In the genomic region with DNA sequence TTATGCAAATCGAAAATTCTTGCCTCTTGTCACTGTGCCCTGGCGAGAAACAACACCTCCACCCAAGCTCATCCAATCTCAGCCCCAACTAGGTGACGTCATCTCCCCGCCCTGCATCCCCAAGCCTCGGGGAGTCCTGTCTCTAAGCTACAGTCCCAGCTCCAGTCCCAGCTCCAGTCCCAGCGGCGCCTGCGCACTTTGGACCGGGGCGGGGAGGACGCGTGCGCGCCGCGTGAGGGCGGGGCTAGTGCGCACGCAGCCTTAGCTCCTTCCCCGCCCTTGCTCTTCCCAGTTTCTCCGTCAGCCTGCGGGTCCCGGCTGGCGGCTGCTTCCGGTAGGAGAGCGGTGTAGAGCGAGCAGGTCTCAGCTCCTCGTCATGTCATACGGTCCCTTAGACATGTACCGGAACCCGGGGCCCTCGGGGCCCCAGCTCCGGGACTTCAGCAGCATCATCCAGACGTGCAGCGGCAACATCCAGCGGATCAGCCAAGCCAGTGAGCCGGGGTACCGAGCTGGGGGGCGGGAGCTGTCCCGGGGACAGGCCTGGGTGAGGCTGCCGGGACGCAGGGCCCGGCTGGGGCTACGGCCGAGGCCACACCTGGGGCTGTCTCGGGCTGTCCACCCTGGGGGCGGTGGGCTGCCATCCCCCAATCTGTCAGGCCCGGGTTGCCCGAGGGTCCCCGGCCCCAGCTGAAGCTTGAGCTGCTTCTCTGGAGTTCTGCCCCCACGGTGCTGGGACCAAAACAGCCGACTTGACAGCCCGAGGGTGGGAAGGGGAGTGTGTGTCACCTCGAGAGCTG, we compare ENCODE assay signal across 1 cellular context.
TF ChIP-seq lines count a peak whose summit lies in the region.

A gene (plus strand): TSS at position 288 of the 800 bp plus-strand sequence. CDS start 89 bp downstream, at position 377.

TF ChIP-seq in K562, 482 proteins besides CTCF, POLR2A, EP300 and RAD21 (continued from another document and continues in another):
- TF ChIP-seq, protein P1, sequence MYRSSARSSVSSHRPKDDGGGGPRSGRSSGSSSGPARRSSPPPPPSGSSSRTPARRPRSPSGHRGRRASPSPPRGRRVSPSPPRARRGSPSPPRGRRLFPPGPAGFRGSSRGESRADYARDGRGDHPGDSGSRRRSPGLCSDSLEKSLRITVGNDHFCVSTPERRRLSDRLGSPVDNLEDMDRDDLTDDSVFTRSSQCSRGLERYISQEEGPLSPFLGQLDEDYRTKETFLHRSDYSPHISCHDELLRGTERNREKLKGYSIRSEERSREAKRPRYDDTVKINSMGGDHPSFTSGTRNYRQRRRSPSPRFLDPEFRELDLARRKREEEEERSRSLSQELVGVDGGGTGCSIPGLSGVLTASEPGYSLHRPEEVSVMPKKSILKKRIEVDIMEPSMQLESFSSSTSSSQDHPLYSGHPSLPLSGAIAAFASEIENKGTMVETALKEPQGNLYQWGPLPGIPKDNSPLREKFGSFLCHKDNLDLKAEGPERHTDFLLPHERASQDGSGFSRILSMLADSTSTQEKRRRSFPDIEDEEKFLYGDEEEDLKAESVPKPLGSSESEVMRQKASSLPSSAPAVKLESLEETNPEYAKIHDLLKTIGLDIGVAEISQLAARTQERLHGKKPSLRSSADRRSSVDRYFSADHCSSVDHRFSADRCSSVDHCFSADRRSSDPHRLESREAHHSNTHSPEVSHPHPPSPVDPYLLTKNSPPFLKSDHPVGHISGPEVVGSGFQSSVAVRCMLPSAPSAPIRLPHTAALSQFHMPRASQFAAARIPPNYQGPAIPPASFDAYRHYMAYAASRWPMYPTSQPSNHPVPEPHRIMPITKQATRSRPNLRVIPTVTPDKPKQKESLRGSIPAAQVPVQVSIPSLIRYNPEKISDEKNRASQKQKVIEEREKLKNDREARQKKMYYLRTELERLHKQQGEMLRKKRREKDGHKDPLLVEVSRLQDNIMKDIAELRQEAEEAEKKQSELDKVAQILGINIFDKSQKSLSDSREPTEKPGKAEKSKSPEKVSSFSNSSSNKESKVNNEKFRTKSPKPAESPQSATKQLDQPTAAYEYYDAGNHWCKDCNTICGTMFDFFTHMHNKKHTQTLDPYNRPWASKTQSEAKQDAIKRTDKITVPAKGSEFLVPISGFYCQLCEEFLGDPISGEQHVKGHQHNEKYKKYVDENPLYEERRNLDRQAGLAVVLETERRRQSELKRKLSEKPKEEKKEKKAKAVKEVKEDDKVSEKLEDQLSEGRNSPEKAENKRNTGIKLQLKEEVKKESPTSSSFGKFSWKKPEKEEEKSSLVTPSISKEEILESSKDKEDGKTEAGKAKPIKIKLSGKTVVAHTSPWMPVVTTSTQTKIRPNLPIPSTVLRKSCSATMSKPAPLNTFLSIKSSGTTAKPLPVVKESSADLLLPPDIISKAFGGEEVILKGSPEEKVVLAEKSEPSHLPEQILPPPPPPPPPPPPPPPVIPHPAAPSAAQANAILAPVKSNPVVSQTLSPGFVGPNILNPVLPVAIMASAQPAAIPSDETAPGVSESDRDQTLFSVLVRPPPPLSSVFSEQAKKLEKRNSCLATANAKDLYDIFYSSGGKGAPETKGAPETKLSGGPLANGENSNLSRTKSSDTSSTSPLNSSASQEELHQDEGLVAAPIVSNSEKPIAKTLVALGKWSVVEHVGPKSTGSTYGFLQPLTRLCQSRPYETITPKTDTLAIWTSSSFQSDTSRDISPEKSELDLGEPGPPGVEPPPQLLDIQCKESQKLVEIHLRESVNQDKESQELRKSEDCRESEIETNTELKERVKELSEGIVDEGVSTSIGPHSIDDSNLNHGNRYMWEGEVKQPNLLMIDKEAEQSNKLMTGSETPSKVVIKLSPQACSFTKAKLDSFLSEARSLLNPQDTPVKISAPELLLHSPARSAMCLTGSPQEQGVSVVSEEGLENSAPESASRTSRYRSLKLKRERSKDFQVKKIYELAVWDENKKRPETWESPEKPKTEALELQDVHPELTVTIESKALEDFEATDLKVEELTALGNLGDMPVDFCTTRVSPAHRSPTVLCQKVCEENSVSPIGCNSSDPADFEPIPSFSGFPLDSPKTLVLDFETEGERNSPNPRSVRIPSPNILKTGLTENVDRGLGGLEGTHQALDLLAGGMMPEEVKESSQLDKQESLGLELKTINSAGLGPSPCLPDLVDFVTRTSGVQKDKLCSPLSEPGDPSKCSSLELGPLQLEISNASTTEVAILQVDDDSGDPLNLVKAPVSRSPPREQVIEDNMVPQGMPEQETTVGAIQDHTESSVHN (IDR thresholded peaks at IDR 0.05; ENCODE audit: borderline replicate concordance in 1 of 2, low read depth in 1 of 2) = no peak
- no peak for TF ChIP-seq ZNF347 (CRISPR knock-in tag; IDR thresholded peaks at IDR 0.05; ENCODE audit: low read depth)
- no peak for TF ChIP-seq MYBL2 (IDR thresholded peaks at IDR 0.05; ENCODE audit: low read depth)
- TF ChIP-seq MYBL2 (CRISPR knock-in tag; IDR thresholded peaks at IDR 0.05; ENCODE audit: borderline replicate concordance) = no peak
- TF ChIP-seq ZNF41 (CRISPR knock-in tag; conservative IDR thresholded peaks at IDR 0.05) = no peak
- TF ChIP-seq HOXB6 (CRISPR knock-in tag; IDR thresholded peaks at IDR 0.05; ENCODE audit: borderline replicate concordance) = no peak
- peak; percentile 59 for TF ChIP-seq FIP1L1 (IDR thresholded peaks at IDR 0.05; ENCODE audit: low read depth, low read length, poor library complexity, severe bottlenecking)
- TF ChIP-seq, protein P2, sequence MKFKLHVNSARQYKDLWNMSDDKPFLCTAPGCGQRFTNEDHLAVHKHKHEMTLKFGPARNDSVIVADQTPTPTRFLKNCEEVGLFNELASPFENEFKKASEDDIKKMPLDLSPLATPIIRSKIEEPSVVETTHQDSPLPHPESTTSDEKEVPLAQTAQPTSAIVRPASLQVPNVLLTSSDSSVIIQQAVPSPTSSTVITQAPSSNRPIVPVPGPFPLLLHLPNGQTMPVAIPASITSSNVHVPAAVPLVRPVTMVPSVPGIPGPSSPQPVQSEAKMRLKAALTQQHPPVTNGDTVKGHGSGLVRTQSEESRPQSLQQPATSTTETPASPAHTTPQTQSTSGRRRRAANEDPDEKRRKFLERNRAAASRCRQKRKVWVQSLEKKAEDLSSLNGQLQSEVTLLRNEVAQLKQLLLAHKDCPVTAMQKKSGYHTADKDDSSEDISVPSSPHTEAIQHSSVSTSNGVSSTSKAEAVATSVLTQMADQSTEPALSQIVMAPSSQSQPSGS (CRISPR knock-in tag; IDR thresholded peaks at IDR 0.05) = peak; percentile 98
- TF ChIP-seq, protein P3, sequence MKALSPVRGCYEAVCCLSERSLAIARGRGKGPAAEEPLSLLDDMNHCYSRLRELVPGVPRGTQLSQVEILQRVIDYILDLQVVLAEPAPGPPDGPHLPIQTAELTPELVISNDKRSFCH (CRISPR knock-in tag; IDR thresholded peaks at IDR 0.05) = no peak
- TF ChIP-seq, protein P3 (tag; IDR thresholded peaks at IDR 0.05) = no peak
- no peak for TF ChIP-seq ZNF75A (CRISPR knock-in tag; IDR thresholded peaks at IDR 0.05)
- TF ChIP-seq, protein P4, sequence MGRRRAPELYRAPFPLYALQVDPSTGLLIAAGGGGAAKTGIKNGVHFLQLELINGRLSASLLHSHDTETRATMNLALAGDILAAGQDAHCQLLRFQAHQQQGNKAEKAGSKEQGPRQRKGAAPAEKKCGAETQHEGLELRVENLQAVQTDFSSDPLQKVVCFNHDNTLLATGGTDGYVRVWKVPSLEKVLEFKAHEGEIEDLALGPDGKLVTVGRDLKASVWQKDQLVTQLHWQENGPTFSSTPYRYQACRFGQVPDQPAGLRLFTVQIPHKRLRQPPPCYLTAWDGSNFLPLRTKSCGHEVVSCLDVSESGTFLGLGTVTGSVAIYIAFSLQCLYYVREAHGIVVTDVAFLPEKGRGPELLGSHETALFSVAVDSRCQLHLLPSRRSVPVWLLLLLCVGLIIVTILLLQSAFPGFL (CRISPR knock-in tag; IDR thresholded peaks at IDR 0.05) = peak; percentile 79; the same call in 1 of the 2 replicates
- TF ChIP-seq ZNF124 (CRISPR knock-in tag; IDR thresholded peaks at IDR 0.05) = no peak
- TF ChIP-seq ZNF707 (CRISPR knock-in tag; conservative IDR thresholded peaks at IDR 0.05) = no peak
- no peak for TF ChIP-seq ZNF436 (CRISPR knock-in tag; IDR thresholded peaks at IDR 0.05)
- TF ChIP-seq, protein P5, sequence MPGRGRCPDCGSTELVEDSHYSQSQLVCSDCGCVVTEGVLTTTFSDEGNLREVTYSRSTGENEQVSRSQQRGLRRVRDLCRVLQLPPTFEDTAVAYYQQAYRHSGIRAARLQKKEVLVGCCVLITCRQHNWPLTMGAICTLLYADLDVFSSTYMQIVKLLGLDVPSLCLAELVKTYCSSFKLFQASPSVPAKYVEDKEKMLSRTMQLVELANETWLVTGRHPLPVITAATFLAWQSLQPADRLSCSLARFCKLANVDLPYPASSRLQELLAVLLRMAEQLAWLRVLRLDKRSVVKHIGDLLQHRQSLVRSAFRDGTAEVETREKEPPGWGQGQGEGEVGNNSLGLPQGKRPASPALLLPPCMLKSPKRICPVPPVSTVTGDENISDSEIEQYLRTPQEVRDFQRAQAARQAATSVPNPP (IDR thresholded peaks at IDR 0.05; ENCODE audit: borderline replicate concordance, insufficient read depth, insufficient read length) = no peak
- TF ChIP-seq CSDE1 (IDR thresholded peaks at IDR 0.05) = no peak
- TF ChIP-seq ZNF184 (CRISPR knock-in tag; IDR thresholded peaks at IDR 0.05) = no peak
- peak; percentile 94 for TF ChIP-seq MEIS2 (IDR thresholded peaks at IDR 0.05; ENCODE audit: partially characterized antibody)
- TF ChIP-seq ZNF695 (CRISPR knock-in tag; IDR thresholded peaks at IDR 0.05) = no peak
- TF ChIP-seq HSF4 (CRISPR knock-in tag; IDR thresholded peaks at IDR 0.05; ENCODE audit: borderline replicate concordance) = no peak
- peak; percentile 50 for TF ChIP-seq L3MBTL2 (IDR thresholded peaks at IDR 0.05)
- no peak for TF ChIP-seq POLR3G (IDR thresholded peaks at IDR 0.05; ENCODE audit: extremely low read depth, insufficient read length, insufficient replicate concordance)
- TF ChIP-seq JUN (IDR thresholded peaks at IDR 0.05; ENCODE audit: borderline replicate concordance, low read depth, low read length) = peak; percentile 100
- TF ChIP-seq JUN (CRISPR knock-in tag; IDR thresholded peaks at IDR 0.05; ENCODE audit: borderline replicate concordance) = peak; percentile 85; the same call in 1 of the 2 replicates
- TF ChIP-seq RHOXF2B (CRISPR knock-in tag; conservative IDR thresholded peaks at IDR 0.05) = no peak
- TF ChIP-seq, protein P6, sequence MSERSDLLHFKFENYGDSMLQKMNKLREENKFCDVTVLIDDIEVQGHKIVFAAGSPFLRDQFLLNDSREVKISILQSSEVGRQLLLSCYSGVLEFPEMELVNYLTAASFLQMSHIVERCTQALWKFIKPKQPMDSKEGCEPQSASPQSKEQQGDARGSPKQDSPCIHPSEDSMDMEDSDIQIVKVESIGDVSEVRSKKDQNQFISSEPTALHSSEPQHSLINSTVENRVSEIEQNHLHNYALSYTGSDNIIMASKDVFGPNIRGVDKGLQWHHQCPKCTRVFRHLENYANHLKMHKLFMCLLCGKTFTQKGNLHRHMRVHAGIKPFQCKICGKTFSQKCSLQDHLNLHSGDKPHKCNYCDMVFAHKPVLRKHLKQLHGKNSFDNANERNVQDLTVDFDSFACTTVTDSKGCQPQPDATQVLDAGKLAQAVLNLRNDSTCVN (CRISPR knock-in tag; IDR thresholded peaks at IDR 0.05) = no peak
- TF ChIP-seq NR2C1 (IDR thresholded peaks at IDR 0.05) = no peak
- no peak for TF ChIP-seq NR2C1 (tag; IDR thresholded peaks at IDR 0.05)
- no peak for TF ChIP-seq TEAD4 (IDR thresholded peaks at IDR 0.05; ENCODE audit: low read length)
- TF ChIP-seq TEAD4 (CRISPR knock-in tag; IDR thresholded peaks at IDR 0.05; ENCODE audit: borderline replicate concordance) = 0 out of 2 replicates have a peak, but pooled peaks have one; percentile 48
- TF ChIP-seq, protein P7, sequence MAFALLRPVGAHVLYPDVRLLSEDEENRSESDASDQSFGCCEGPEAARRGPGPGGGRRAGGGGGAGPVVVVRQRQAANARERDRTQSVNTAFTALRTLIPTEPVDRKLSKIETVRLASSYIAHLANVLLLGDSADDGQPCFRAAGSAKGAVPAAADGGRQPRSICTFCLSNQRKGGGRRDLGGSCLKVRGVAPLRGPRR (CRISPR knock-in tag; IDR thresholded peaks at IDR 0.05) = no peak
- no peak for TF ChIP-seq ZNF699 (CRISPR knock-in tag; IDR thresholded peaks at IDR 0.05; ENCODE audit: insufficient replicate concordance)
- no peak for TF ChIP-seq RBM39 (optimal IDR thresholded peaks at IDR 0.05; ENCODE audit: low read depth, low read length)
- no peak for TF ChIP-seq NFE2L1 (tag; IDR thresholded peaks at IDR 0.05; ENCODE audit: borderline replicate concordance, low read depth)
- peak; percentile 76 for TF ChIP-seq ETV1 (tag; conservative IDR thresholded peaks at IDR 0.05; ENCODE audit: low read depth)
- TF ChIP-seq ZNF507 (tag; conservative IDR thresholded peaks at IDR 0.05) = no peak
- no peak for TF ChIP-seq ZNF23 (CRISPR knock-in tag; IDR thresholded peaks at IDR 0.05)
- TF ChIP-seq, protein P8, sequence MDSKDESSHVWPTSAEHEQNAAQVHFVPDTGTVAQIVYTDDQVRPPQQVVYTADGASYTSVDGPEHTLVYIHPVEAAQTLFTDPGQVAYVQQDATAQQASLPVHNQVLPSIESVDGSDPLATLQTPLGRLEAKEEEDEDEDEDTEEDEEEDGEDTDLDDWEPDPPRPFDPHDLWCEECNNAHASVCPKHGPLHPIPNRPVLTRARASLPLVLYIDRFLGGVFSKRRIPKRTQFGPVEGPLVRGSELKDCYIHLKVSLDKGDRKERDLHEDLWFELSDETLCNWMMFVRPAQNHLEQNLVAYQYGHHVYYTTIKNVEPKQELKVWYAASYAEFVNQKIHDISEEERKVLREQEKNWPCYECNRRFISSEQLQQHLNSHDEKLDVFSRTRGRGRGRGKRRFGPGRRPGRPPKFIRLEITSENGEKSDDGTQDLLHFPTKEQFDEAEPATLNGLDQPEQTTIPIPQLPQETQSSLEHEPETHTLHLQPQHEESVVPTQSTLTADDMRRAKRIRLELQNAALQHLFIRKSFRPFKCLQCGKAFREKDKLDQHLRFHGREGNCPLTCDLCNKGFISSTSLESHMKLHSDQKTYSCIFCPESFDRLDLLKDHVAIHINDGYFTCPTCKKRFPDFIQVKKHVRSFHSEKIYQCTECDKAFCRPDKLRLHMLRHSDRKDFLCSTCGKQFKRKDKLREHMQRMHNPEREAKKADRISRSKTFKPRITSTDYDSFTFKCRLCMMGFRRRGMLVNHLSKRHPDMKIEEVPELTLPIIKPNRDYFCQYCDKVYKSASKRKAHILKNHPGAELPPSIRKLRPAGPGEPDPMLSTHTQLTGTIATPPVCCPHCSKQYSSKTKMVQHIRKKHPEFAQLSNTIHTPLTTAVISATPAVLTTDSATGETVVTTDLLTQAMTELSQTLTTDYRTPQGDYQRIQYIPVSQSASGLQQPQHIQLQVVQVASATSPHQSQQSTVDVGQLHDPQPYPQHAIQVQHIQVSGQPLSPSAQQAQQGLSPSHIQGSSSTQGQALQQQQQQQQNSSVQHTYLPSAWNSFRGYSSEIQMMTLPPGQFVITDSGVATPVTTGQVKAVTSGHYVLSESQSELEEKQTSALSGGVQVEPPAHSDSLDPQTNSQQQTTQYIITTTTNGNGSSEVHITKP (IDR thresholded peaks at IDR 0.05; ENCODE audit: partially characterized antibody) = no peak
- TF ChIP-seq, protein P9, sequence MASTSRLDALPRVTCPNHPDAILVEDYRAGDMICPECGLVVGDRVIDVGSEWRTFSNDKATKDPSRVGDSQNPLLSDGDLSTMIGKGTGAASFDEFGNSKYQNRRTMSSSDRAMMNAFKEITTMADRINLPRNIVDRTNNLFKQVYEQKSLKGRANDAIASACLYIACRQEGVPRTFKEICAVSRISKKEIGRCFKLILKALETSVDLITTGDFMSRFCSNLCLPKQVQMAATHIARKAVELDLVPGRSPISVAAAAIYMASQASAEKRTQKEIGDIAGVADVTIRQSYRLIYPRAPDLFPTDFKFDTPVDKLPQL (IDR thresholded peaks at IDR 0.05; ENCODE audit: extremely low read depth, insufficient read length) = no peak
- TF ChIP-seq KLF10 (CRISPR knock-in tag; IDR thresholded peaks at IDR 0.05) = no peak
- TF ChIP-seq ZNF766 (CRISPR knock-in tag; conservative IDR thresholded peaks at IDR 0.05) = no peak
